18 cellular contexts compared by ENCODE assay signal in genomic region chr1:168972887-168973286, GRCh38.
DNase-seq lines count a peak whose midpoint lies in the region; TF ChIP-seq lines count a peak whose summit lies in the region.
"Had no signal": no experiment of that assay in that cellular context is flagged by ENCODE, and none has a peak within 500 bp of the region (broad histone marks: within the 10 kb centered on the region; RNA-seq: fewer than 3 reads in every experiment).

No MANE protein-coding gene starts in this region.

- H3K4me1 Mint-ChIP-seq in endodermal cell: peaks cover 3% of the 10 kb centered on the region
- H3K4me1 Mint-ChIP-seq: activated naive CD8-positive, alpha-beta T cell treated with anti-CD3 and anti-CD28 coated beads for 36 hours had no signal

- peak; percentile 3 for DNase-seq in HFF-Myc (ENCODE audit: extremely low read depth, low read depth)
- DNase-seq in NCI-H2107 (lab: John Stamatoyannopoulos, UW): peak; percentile 86
- peak; percentile 25 for DNase-seq in choroid plexus epithelial cell (ENCODE audit: low read depth)
- no peak for DNase-seq in SW480 (ENCODE audit: low spot score)
- no peak for DNase-seq in KBM-7
- DNase-seq in T-helper 9 cell: no peak
- no peak for DNase-seq in endodermal cell
- DNase-seq: activated naive CD8-positive, alpha-beta T cell treated with anti-CD3 and anti-CD28 coated beads for 36 hours; activated T-cell treated with anti-CD3 and anti-CD28 coated beads, Interleukin-2, amount 50 U/mL, for 72 hours; dermis blood vessel endothelial cell; erythroblast; GF-D8; HCEC 1CT; NCI-H524 treated with DMSO at 0.1 percent for 48 hours; stimulated activated CD4-positive, alpha-beta T cell treated with anti-CD3 and anti-CD28 coated beads, Interleukin-4, amount 100 ng/mL, for 1 hour had no signal

- no peak overlapping the region for H3K9ac ChIP-seq in rectal smooth muscle tissue (ENCODE audit: low read length)
- H3K9ac ChIP-seq in endodermal cell (ENCODE audit: extremely low read depth, low read length, poor library complexity, severe bottlenecking): no peak overlapping the region

- H3K36me3 ChIP-seq in rectal smooth muscle tissue (ENCODE audit: control insufficient read depth, insufficient read depth, low read length): no peaks in the 10 kb centered on the region
- no peaks in the 10 kb centered on the region for H3K36me3 ChIP-seq in endodermal cell (ENCODE audit: control insufficient read depth, insufficient read depth, low read length)

- TF ChIP-seq CTCF in HFF-Myc (IDR thresholded peaks at IDR 0.05; ENCODE audit: low read depth, low read length, missing control alignments) (no peak), choroid plexus epithelial cell (conservative IDR thresholded peaks at IDR 0.05; ENCODE audit: low read depth, low read length) (no peak), endodermal cell (conservative IDR thresholded peaks at IDR 0.05) (no peak)

- H3K9me3 Mint-ChIP-seq in endodermal cell: no peaks in the 10 kb centered on the region
- H3K9me3 Mint-ChIP-seq: activated T-cell treated with anti-CD3 and anti-CD28 coated beads, Interleukin-2, amount 50 U/mL, for 72 hours had no signal

- no peaks in the 10 kb centered on the region for H3K36me3 Mint-ChIP-seq in endodermal cell (ENCODE audit: low read depth)
- H3K36me3 Mint-ChIP-seq: activated naive CD8-positive, alpha-beta T cell treated with anti-CD3 and anti-CD28 coated beads for 36 hours had no signal

- WGBS in endodermal cell (ENCODE audit: insufficient coverage in 1 of 2, insufficient read length in 1 of 2), 2 experiments: 78 to 89% methylated on average over 1 to 2 of the region's 2 CpGs

- peak overlapping the region; percentile 7 for H3K27ac ChIP-seq in rectal smooth muscle tissue (ENCODE audit: low read depth, low read length)
- no peak overlapping the region for H3K27ac ChIP-seq in endodermal cell (ENCODE audit: low read depth, low read length)
- H3K27ac ChIP-seq: skin epidermis had no signal

- H3K27me3 ChIP-seq in rectal smooth muscle tissue (ENCODE audit: control insufficient read depth, insufficient read depth, low read length): no peaks in the 10 kb centered on the region
- no peaks in the 10 kb centered on the region for H3K27me3 ChIP-seq in endodermal cell (ENCODE audit: control insufficient read depth, insufficient read depth, low read length, poor library complexity, severe bottlenecking)

- no peaks in the 10 kb centered on the region for H3K9me3 ChIP-seq in endodermal cell (ENCODE audit: control insufficient read depth, low read length)

- H3K27ac Mint-ChIP-seq in endodermal cell: no peak overlapping the region
- H3K27ac Mint-ChIP-seq: activated naive CD8-positive, alpha-beta T cell treated with anti-CD3 and anti-CD28 coated beads for 36 hours; activated T-cell treated with anti-CD3 and anti-CD28 coated beads, Interleukin-2, amount 50 U/mL, for 72 hours had no signal

- no peak overlapping the region for H3K4me3 ChIP-seq in HFF-Myc (replicated peaks; ENCODE audit: low read depth, low read length)
- no peak overlapping the region for H3K4me3 ChIP-seq in choroid plexus epithelial cell (ENCODE audit: low read depth, low read length)
- H3K4me3 ChIP-seq in rectal smooth muscle tissue (ENCODE audit: low read length): no peak overlapping the region
- no peak overlapping the region for H3K4me3 ChIP-seq in endodermal cell (ENCODE audit: low read length)
- H3K4me3 ChIP-seq: GM12878, skin epidermis had no signal

- no peaks in the 10 kb centered on the region for H3K27me3 Mint-ChIP-seq in endodermal cell (ENCODE audit: insufficient read depth)
- H3K27me3 Mint-ChIP-seq: activated naive CD8-positive, alpha-beta T cell treated with anti-CD3 and anti-CD28 coated beads for 36 hours had no signal

- in situ Hi-C loops in KBM-7 (cut with MboI; ENCODE audit: low pct_unique_long_range_greater_than_20kb, low sequenced_read_pairs): no loop called here

- H3K4me3 Mint-ChIP-seq in endodermal cell: no peak overlapping the region
- H3K4me3 Mint-ChIP-seq: activated naive CD8-positive, alpha-beta T cell treated with anti-CD3 and anti-CD28 coated beads for 36 hours; activated T-cell treated with anti-CD3 and anti-CD28 coated beads, Interleukin-2, amount 50 U/mL, for 72 hours had no signal

- H3K4me1 ChIP-seq in rectal smooth muscle tissue (ENCODE audit: control insufficient read depth, insufficient read depth, low read length): no peaks in the 10 kb centered on the region
- no peaks in the 10 kb centered on the region for H3K4me1 ChIP-seq in endodermal cell (ENCODE audit: control insufficient read depth, insufficient read depth, low read length)

Comparison
In these comparisons a context has a peak if more than half of its experiments do, and no peak if none do; other contexts are left out.
1. DNase-seq: peak in HFF-Myc (single experiment), NCI-H2107 (single experiment) and choroid plexus epithelial cell (single experiment); none in SW480 (single experiment), KBM-7 (single experiment), T-helper 9 cell (single experiment) and endodermal cell (single experiment).